9 cellular contexts compared by ENCODE assay signal in the genomic region with DNA sequence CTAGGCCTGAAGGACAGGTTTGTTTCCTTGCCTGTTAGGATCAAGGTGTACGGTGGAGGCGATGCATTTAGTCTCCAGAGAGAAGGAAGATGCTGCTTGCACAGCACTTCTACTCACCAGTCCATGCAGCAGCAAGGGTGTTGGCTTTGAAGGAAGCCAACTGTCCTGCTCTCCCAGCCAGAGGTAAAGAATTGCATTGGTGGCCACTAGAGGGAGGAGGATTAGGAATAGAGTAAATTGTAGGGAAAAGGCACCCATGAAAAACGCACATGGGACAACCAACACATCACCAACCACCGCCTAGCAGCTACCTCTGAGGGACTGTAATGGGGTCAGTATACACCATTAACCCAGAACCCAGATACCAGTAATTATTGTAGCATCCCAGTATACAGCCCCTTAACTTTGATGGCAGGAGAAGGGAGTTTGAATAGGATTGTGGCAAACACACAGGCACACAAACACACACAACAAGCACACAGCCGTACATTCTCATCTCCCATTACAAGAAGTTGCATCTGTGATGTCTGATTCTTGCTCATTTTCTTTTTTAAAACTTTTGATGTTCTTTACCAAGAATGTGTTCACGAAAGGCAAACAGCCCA.
DNase-seq lines count a peak whose midpoint lies in the region; ATAC-seq and TF ChIP-seq lines count a peak whose summit lies in the region.
"Had no signal": no experiment of that assay in that cellular context is flagged by ENCODE, and none has a peak within 500 bp of the region (broad histone marks: within the 10 kb centered on the region; RNA-seq: fewer than 3 reads in every experiment).

No MANE protein-coding gene starts in this region.

- H3K27ac ChIP-seq in right lobe of liver = no peak overlapping the region

- no peaks in the 10 kb centered on the region for H3K9me3 ChIP-seq in right lobe of liver

- peak; percentile 88 to 93 (median 92) for ATAC-seq in right lobe of liver
- ATAC-seq in HG03135 (IDR thresholded peaks at IDR 0.05; ENCODE audit: unreplicated experiment) = no peak

- in situ Hi-C loops in Caki2 (cut with HindIII; ENCODE audit: low pct_unique_long_range_greater_than_20kb, low sequenced_read_pairs) (no loop called here), astrocyte of the spinal cord (cut with HindIII; ENCODE audit: low sequenced_read_pairs) (no loop called here)

- no peaks in the 10 kb centered on the region for H3K27me3 ChIP-seq in right lobe of liver

- H3K4me3 ChIP-seq in Jurkat, Clone E6-1 (ENCODE audit: low read length) = no peak overlapping the region
- H3K4me3 ChIP-seq in astrocyte of the spinal cord (ENCODE audit: low read depth, low read length) (no peak overlapping the region), right lobe of liver (no peak overlapping the region)

- no peaks in the 10 kb centered on the region for H3K36me3 ChIP-seq in right lobe of liver

- DNase-seq in Caki2 (ENCODE audit: low read depth) (peak; percentile 10), astrocyte of the spinal cord (ENCODE audit: low read depth, low spot score) (no peak), right lobe of liver (peak in 2 of 3 donors; percentile 11 to 45), posterior cingulate gyrus (no peak), NCI-H1092 treated with DMSO at 0.1 percent for 48 hours (lab: John Stamatoyannopoulos, UW) (no peak), NCI-H128 (lab: John Stamatoyannopoulos, UW; ENCODE audit: unreplicated experiment) (no peak)
- DNase-seq in Jurkat, Clone E6-1 (ENCODE audit: low read depth, low spot score) = peak; percentile 17
- DNase-seq: activated T-cell treated with anti-CD3 and anti-CD28 coated beads, Interleukin-2, amount 50 U/mL, for 24 hours had no signal

- TF ChIP-seq POLR2A in right lobe of liver (IDR thresholded peaks at IDR 0.05) = no peak

- no peaks in the 10 kb centered on the region for H3K4me1 ChIP-seq in right lobe of liver

- intact Hi-C loops in right lobe of liver (cut with DNase I) = no loop called here
- intact Hi-C loops in posterior cingulate gyrus (cut with DNase I) = no loop called here

- TF ChIP-seq CTCF in astrocyte of the spinal cord (IDR thresholded peaks at IDR 0.05; ENCODE audit: low read depth, low read length) = peak; percentile 60
- TF ChIP-seq CTCF in right lobe of liver (IDR thresholded peaks at IDR 0.05) = peak; percentile 37 to 57 (median 57)

- WGBS in right lobe of liver (ENCODE audit: insufficient coverage, low coverage, low lambda C conversion rate, missing lambda C conversion rate) = 56% methylated on average over 5 of the region's 6 CpGs

Comparison
In these comparisons a context has a peak if more than half of its experiments do, and no peak if none do; other contexts are left out.
1. DNase-seq: peak in Caki2 (single experiment), Jurkat, Clone E6-1 (single experiment) and right lobe of liver (2 of 3); none in astrocyte of the spinal cord (single experiment), posterior cingulate gyrus (0 of 10), NCI-H1092 treated with DMSO at 0.1 percent for 48 hours (single experiment) and NCI-H128 (single experiment).